Comparison of ENCODE assay signal across 26 cellular contexts in the genomic region with DNA sequence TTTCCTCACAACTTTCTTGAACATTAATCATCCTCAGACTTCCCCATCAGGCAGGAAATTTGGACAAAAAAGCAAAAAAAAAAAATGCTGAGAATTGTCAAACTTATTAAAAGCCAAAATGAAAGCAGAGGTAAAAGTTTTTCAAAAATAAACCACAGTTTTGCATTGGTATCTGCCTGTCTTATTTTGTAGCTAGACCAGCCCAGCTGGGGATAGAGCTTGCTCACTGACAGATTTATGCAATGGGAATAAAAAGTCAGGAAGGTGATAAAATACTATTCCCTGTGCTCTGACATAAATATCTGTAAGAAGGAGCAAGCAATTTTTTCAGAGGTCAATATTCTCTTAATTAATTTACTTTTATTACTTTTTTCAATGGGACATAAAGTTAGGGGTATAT.
DNase-seq lines count a peak whose midpoint lies in the region; ATAC-seq and TF ChIP-seq lines count a peak whose summit lies in the region.
"Had no signal": no experiment of that assay in that cellular context is flagged by ENCODE, and none has a peak within 500 bp of the region (broad histone marks: within the 10 kb centered on the region; RNA-seq: fewer than 3 reads in every experiment).

No MANE protein-coding gene starts in this region.

- DNase-seq in ACHN (peak; percentile 24), PC-3 (no peak), coronary artery (ENCODE audit: low spot score) (no peak), osteoblast (ENCODE audit: insufficient read length, low spot score, missing footprints) (no peak), anterior cingulate cortex (lab: John Stamatoyannopoulos, UW) (no peak)
- no peak for DNase-seq in naive thymus-derived CD4-positive, alpha-beta T cell
- DNase-seq: activated CD4-positive, alpha-beta memory T cell treated with anti-CD3 and anti-CD28 coated beads, Interleukin-2, amount 10 ng/mL, durations not matched to agents 7 days and 5 days; activated naive CD4-positive, alpha-beta T cell treated with anti-CD3 and anti-CD28 coated beads for 36 hours; activated T-cell treated with anti-CD3 and anti-CD28 coated beads, Interleukin-2, amount 50 U/mL, for 1 hour; CD4-positive, alpha-beta T cell; effector memory CD4-positive, alpha-beta T cell; GDM1; head of caudate nucleus; KBM-7; left ventricle myocardium superior; MV-4-11; NCI-H1694; NCI-H774; uterus had no signal

- ATAC-seq in PC-3 = no peak
- no peak for ATAC-seq in GM19351 (IDR thresholded peaks at IDR 0.05; ENCODE audit: unreplicated experiment)
- no peak for ATAC-seq in activated CD4-positive, CD25-positive, alpha-beta regulatory T cell treated with anti-CD3 and anti-CD28 coated beads, Interleukin-2, amount 50 U/mL, for 24 hours
- no peak for ATAC-seq in naive thymus-derived CD4-positive, alpha-beta T cell
- ATAC-seq: left ventricle myocardium superior, WTC11 had no signal

- BruUV-seq in PC-3 (replicated peaks; lab: Mats Ljungman, UMichigan) = no TSS peak

- H3K27ac Mint-ChIP-seq in naive thymus-derived CD4-positive, alpha-beta T cell = no peak overlapping the region
- H3K27ac Mint-ChIP-seq: activated CD4-positive, alpha-beta memory T cell treated with anti-CD3 and anti-CD28 coated beads, Interleukin-2, amount 10 ng/mL, durations not matched to agents 7 days and 5 days; activated naive CD4-positive, alpha-beta T cell treated with anti-CD3 and anti-CD28 coated beads for 36 hours; CD4-positive, alpha-beta T cell; T-helper 2 cell treated with Interferon-gamma antibody and Interleukin-4, amounts not matched to agents 5 μg/mL and 100 μg/mL, for 36 hours; WTC11 had no signal

- CTCF ChIA-PET in PC-3 (lab: Charles Lee) = no interaction called here
- CTCF ChIA-PET in naive thymus-derived CD4-positive, alpha-beta T cell (lab: Charles Lee) = no interaction called here

- H3K4me3 ChIP-seq in PC-3 (ENCODE audit: low read length) (0 out of 2 replicates have a peak overlapping the region, but pooled peaks have one; percentile 10), coronary artery (peak overlapping the region; percentile 29), osteoblast (ENCODE audit: insufficient read depth, low read length) (peak overlapping the region; percentile 47)
- H3K4me3 ChIP-seq in naive thymus-derived CD4-positive, alpha-beta T cell (ENCODE audit: low read length) = no peak overlapping the region
- H3K4me3 ChIP-seq: esophagus muscularis mucosa, right atrium auricular region, suprapubic skin, uterus had no signal

- H3F3A ChIP-seq in PC-3 (ENCODE audit: low read length, unreplicated experiment) = peaks cover 6% of the 10 kb centered on the region

- H3K36me3 ChIP-seq in PC-3 (ENCODE audit: low read depth, low read length) = peaks cover 35% of the 10 kb centered on the region
- no peaks in the 10 kb centered on the region for H3K36me3 ChIP-seq in osteoblast (ENCODE audit: insufficient read depth, low read length)
- no peaks in the 10 kb centered on the region for H3K36me3 ChIP-seq in naive thymus-derived CD4-positive, alpha-beta T cell (ENCODE audit: control insufficient read depth in 2 of 3, insufficient read depth in 3 of 3, low read length in 3 of 3)
- H3K36me3 ChIP-seq: esophagus muscularis mucosa, right atrium auricular region, suprapubic skin, uterus had no signal

- no peaks in the 10 kb centered on the region for H3K36me3 Mint-ChIP-seq in naive thymus-derived CD4-positive, alpha-beta T cell
- H3K36me3 Mint-ChIP-seq: WTC11 had no signal

- intact Hi-C loops in PC-3 (cut with micrococcal nuclease) = no loop called here
- intact Hi-C loops in naive thymus-derived CD4-positive, alpha-beta T cell (cut with micrococcal nuclease) = no loop called here

- H3K4me2 ChIP-seq in PC-3 (ENCODE audit: low read length) (peak overlapping the region; percentile 31; the same call in 1 of the 2 replicates), osteoblast (ENCODE audit: insufficient read depth, low read length) (peak overlapping the region; percentile 83)

- in situ Hi-C loops in ACHN (cut with HindIII; ENCODE audit: low pct_ligation_motif_present, low pct_unique_long_range_greater_than_20kb, low sequenced_read_pairs) = no loop called here

- H4K20me1 ChIP-seq in PC-3 (ENCODE audit: low read length) (0 out of 2 replicates have a peak, but pooled peaks cover 5% of the 10 kb centered on the region), osteoblast (ENCODE audit: insufficient read depth, low read length) (no peaks in the 10 kb centered on the region)

- H3K4me1 ChIP-seq in PC-3 (ENCODE audit: insufficient read depth, low read length) = peaks cover 17% of the 10 kb centered on the region
- peaks cover 17% of the 10 kb centered on the region for H3K4me1 ChIP-seq in osteoblast (ENCODE audit: insufficient read depth, low read length)
- no peaks in the 10 kb centered on the region for H3K4me1 ChIP-seq in naive thymus-derived CD4-positive, alpha-beta T cell (ENCODE audit: control insufficient read depth in 2 of 2, insufficient read depth in 2 of 2, low read length in 2 of 2)
- H3K4me1 ChIP-seq: esophagus muscularis mucosa, right atrium auricular region, suprapubic skin, uterus had no signal

- H3K27ac ChIP-seq in PC-3 (ENCODE audit: low read length) (0 out of 2 replicates have a peak overlapping the region, but pooled peaks have one; percentile 9), coronary artery (peak overlapping the region in 1 of 2 donors; percentile 24), osteoblast (ENCODE audit: low read depth, low read length) (peak overlapping the region; percentile 71)
- no peak overlapping the region for H3K27ac ChIP-seq in naive thymus-derived CD4-positive, alpha-beta T cell (ENCODE audit: low read depth, low read length)
- H3K27ac ChIP-seq: right atrium auricular region, suprapubic skin, uterus had no signal

- peaks cover 0 to 9% (median 0%) of the 10 kb centered on the region in 11 donors for H3K9me3 Mint-ChIP-seq in naive thymus-derived CD4-positive, alpha-beta T cell
- H3K9me3 Mint-ChIP-seq: activated CD4-positive, alpha-beta memory T cell treated with anti-CD3 and anti-CD28 coated beads, Interleukin-2, amount 10 ng/mL, durations not matched to agents 7 days and 5 days; activated naive CD4-positive, alpha-beta T cell treated with anti-CD3 and anti-CD28 coated beads for 36 hours; T-helper 2 cell treated with Interferon-gamma antibody and Interleukin-4, amounts not matched to agents 5 μg/mL and 100 μg/mL, for 36 hours; WTC11 had no signal

- H3K27me3 ChIP-seq in PC-3 (ENCODE audit: low read length) = no peaks in the 10 kb centered on the region
- H3K27me3 ChIP-seq in osteoblast (ENCODE audit: insufficient read depth, low read length) = no peaks in the 10 kb centered on the region
- H3K27me3 ChIP-seq in naive thymus-derived CD4-positive, alpha-beta T cell (ENCODE audit: control insufficient read depth in 2 of 2, insufficient read depth in 2 of 2, low read length in 2 of 2) = no peaks in the 10 kb centered on the region
- H3K27me3 ChIP-seq: esophagus muscularis mucosa, right atrium auricular region, suprapubic skin, uterus had no signal

- no peak for TF ChIP-seq CTCF in PC-3 (conservative IDR thresholded peaks at IDR 0.05; ENCODE audit: low read depth, low read length)
- TF ChIP-seq CTCF in coronary artery (IDR thresholded peaks at IDR 0.05) = no peak
- TF ChIP-seq CTCF in osteoblast (IDR thresholded peaks at IDR 0.05; ENCODE audit: extremely low read depth, low read depth, low read length) = no peak

- H3K79me2 ChIP-seq in PC-3 (ENCODE audit: low read length) = peaks cover 30% of the 10 kb centered on the region
- no peaks in the 10 kb centered on the region for H3K79me2 ChIP-seq in osteoblast (ENCODE audit: insufficient read depth, low read length)

- no peaks in the 10 kb centered on the region for H3K4me1 Mint-ChIP-seq in naive thymus-derived CD4-positive, alpha-beta T cell
- H3K4me1 Mint-ChIP-seq: activated CD4-positive, alpha-beta memory T cell treated with anti-CD3 and anti-CD28 coated beads, Interleukin-2, amount 10 ng/mL, durations not matched to agents 7 days and 5 days; WTC11 had no signal

- H3K27me3 Mint-ChIP-seq in naive thymus-derived CD4-positive, alpha-beta T cell = no peaks in the 10 kb centered on the region
- H3K27me3 Mint-ChIP-seq: activated CD4-positive, alpha-beta memory T cell treated with anti-CD3 and anti-CD28 coated beads, Interleukin-2, amount 10 ng/mL, durations not matched to agents 7 days and 5 days; CD4-positive, alpha-beta T cell had no signal

- no peaks in the 10 kb centered on the region for H3K9me2 ChIP-seq in PC-3 (replicated peaks; ENCODE audit: low read length)

- H3K9me3 ChIP-seq in PC-3 (ENCODE audit: low read length) (no peaks in the 10 kb centered on the region), osteoblast (ENCODE audit: low read depth, low read length) (no peaks in the 10 kb centered on the region)
- H3K9me3 ChIP-seq in naive thymus-derived CD4-positive, alpha-beta T cell (ENCODE audit: control insufficient read depth in 2 of 3, low read length in 3 of 3) = no peaks in the 10 kb centered on the region
- H3K9me3 ChIP-seq: esophagus muscularis mucosa, right atrium auricular region, suprapubic skin, uterus had no signal

- no peak overlapping the region for H3K9ac ChIP-seq in PC-3 (ENCODE audit: low read length)

- H2AFZ ChIP-seq in PC-3 (ENCODE audit: low read length) = no peak overlapping the region
- peak overlapping the region; percentile 47 for H2AFZ ChIP-seq in osteoblast (ENCODE audit: low read length)

- POLR2A ChIA-PET in PC-3 (lab: Charles Lee; ENCODE audit: unreplicated experiment) = no interaction called here
- POLR2A ChIA-PET in naive thymus-derived CD4-positive, alpha-beta T cell (lab: Charles Lee) = no interaction called here

- H3K4me3 Mint-ChIP-seq in naive thymus-derived CD4-positive, alpha-beta T cell = no peak overlapping the region
- H3K4me3 Mint-ChIP-seq: activated CD4-positive, alpha-beta memory T cell treated with anti-CD3 and anti-CD28 coated beads, Interleukin-2, amount 10 ng/mL, durations not matched to agents 7 days and 5 days; activated naive CD4-positive, alpha-beta T cell treated with anti-CD3 and anti-CD28 coated beads for 36 hours; CD4-positive, alpha-beta T cell; T-helper 2 cell treated with Interferon-gamma antibody and Interleukin-4, amounts not matched to agents 5 μg/mL and 100 μg/mL, for 36 hours; WTC11 had no signal
